ENCODE assay signal across 13 cellular contexts in genomic region chr13:37608750-37609339, GRCh38. TPM values are rescaled to one million over a fixed set of nuclear protein-coding genes. Genes with fewer than 3 reads are reported as not detected.
DNase-seq lines count a peak whose midpoint lies in the region; ATAC-seq and TF ChIP-seq lines count a peak whose summit lies in the region.
"Had no signal": no experiment of that assay in that cellular context is flagged by ENCODE, and none has a peak within 500 bp of the region (broad histone marks: within the 10 kb centered on the region; RNA-seq: fewer than 3 reads in every experiment).

No MANE protein-coding gene starts in this region.

- CTCF ChIA-PET in A673 (lab: Charles Lee), result no interaction called here

- H3K27me3 ChIP-seq in A673 (replicated peaks; ENCODE audit: insufficient read depth, low read depth, low read length, poor library complexity) (no peaks in the 10 kb centered on the region), adipocyte (replicated peaks; ENCODE audit: control insufficient read depth, insufficient read depth, low read length) (no peaks in the 10 kb centered on the region), foreskin keratinocyte (no peaks in the 10 kb centered on the region)
- H3K27me3 ChIP-seq: testis had no signal

- intact Hi-C loops in A673 (cut with micrococcal nuclease; ENCODE audit: unreplicated experiment), result loop anchor here (10.0 kb wide), 1 partner anchor 1324 kb away; no protein-coding TSS in a partner anchor

- H3K9me3 ChIP-seq in A673 (ENCODE audit: low read depth, low read length, poor library complexity, severe bottlenecking) (no peaks in the 10 kb centered on the region), adipocyte (ENCODE audit: control insufficient read depth, low read length) (no peaks in the 10 kb centered on the region)
- H3K9me3 ChIP-seq: testis had no signal

- in situ Hi-C loops in GM13977 (cut with MboI; ENCODE audit: low pct_unique_long_range_greater_than_20kb, low sequenced_read_pairs, unreplicated experiment) (no loop called here), ACHN (cut with HindIII; ENCODE audit: low pct_ligation_motif_present, low pct_unique_long_range_greater_than_20kb, low sequenced_read_pairs) (no loop called here)

- no TSS peak for BruUV-seq in A673 (replicated peaks; lab: Mats Ljungman, UMichigan)

- H3K27ac ChIP-seq in A673 (ENCODE audit: low read depth, low read length, poor library complexity, severe bottlenecking) (no peak overlapping the region), foreskin keratinocyte (no peak overlapping the region)
- H3K27ac ChIP-seq: testis had no signal

- H3K9ac ChIP-seq in adipocyte (ENCODE audit: low read length), result no peak overlapping the region

- POLR2A ChIA-PET in A673 (lab: Charles Lee; ENCODE audit: low non-redundant PET), result no interaction called here

- ATAC-seq in foreskin keratinocyte, result no peak
- no peak for ATAC-seq in HG02884 (IDR thresholded peaks at IDR 0.05; ENCODE audit: unreplicated experiment)
- ATAC-seq in GM18867 (IDR thresholded peaks at IDR 0.05; ENCODE audit: unreplicated experiment), result no peak

- DNase-seq in A673 (ENCODE audit: low spot score) (no peak), GM13977 (ENCODE audit: low spot score) (no peak), adipocyte (ENCODE audit: low read depth) (peak; percentile 58), foreskin keratinocyte (no peak), ACHN (no peak)
- no peak for DNase-seq in activated naive CD4-positive, alpha-beta T cell treated with Interleukin-2 at 50 U/mL for 16 hours
- DNase-seq: activated CD8-positive, alpha-beta memory T cell treated with anti-CD3 and anti-CD28 coated beads, Interleukin-2, amount 50 U/mL, for 4 hours; foreskin melanocyte; NCI-H1092 treated with DMSO at 0.1 percent for 48 hours; testis had no signal

- TF ChIP-seq CTCF in A673 (conservative IDR thresholded peaks at IDR 0.05; ENCODE audit: low read depth, low read length) (peak; percentile 77), GM13977 (IDR thresholded peaks at IDR 0.05; ENCODE audit: extremely low read depth, insufficient read depth, missing control alignments) (peak; percentile 39), foreskin keratinocyte (conservative IDR thresholded peaks at IDR 0.05) (peak; percentile 63)

- H3K4me3 ChIP-seq in A673 (ENCODE audit: low read depth, low read length, poor library complexity, severe bottlenecking) (no peak overlapping the region), adipocyte (ENCODE audit: low read length) (no peak overlapping the region)
- H3K4me3 ChIP-seq: lung, testis had no signal

- H3K4me1 ChIP-seq in A673 (ENCODE audit: insufficient read depth, low read length, poor library complexity, severe bottlenecking) (no peaks in the 10 kb centered on the region), adipocyte (ENCODE audit: control insufficient read depth, insufficient read depth, low read length) (no peaks in the 10 kb centered on the region), foreskin keratinocyte (no peaks in the 10 kb centered on the region)
- H3K4me1 ChIP-seq: testis had no signal

- H3K36me3 ChIP-seq in A673 (ENCODE audit: insufficient read depth, low read length, poor library complexity, severe bottlenecking), result no peaks in the 10 kb centered on the region
- no peaks in the 10 kb centered on the region for H3K36me3 ChIP-seq in adipocyte (ENCODE audit: control insufficient read depth, insufficient read depth, low read length, severe bottlenecking)

RNA-seq across cellular contexts. Expression of gene POSTN, which starts 10.3 kb away (rescaled TPM):
- total RNA-seq in A673 (2021) (1.8 and 3.2 TPM in 2 replicates), foreskin keratinocyte (1.8 and 12.7 TPM in 2 replicates)
- polyA plus RNA-seq in foreskin keratinocyte, result 1.0 and 8.3 TPM in 2 replicates
